Comparison of ENCODE assay signal across 18 cellular contexts in genomic region chr5:169561883-169562282, GRCh38. TPM values are rescaled to one million over a fixed set of nuclear protein-coding genes. Genes with fewer than 3 reads are reported as not detected.
DNase-seq lines count a peak whose midpoint lies in the region; ATAC-seq and TF ChIP-seq lines count a peak whose summit lies in the region.
"Had no signal": no experiment of that assay in that cellular context is flagged by ENCODE, and none has a peak within 500 bp of the region (broad histone marks: within the 10 kb centered on the region; RNA-seq: fewer than 3 reads in every experiment).

No MANE protein-coding gene starts in this region.

- peak overlapping the region; percentile 38 for H2AFZ ChIP-seq in parathyroid adenoma

- H3K36me3 ChIP-seq in adipocyte (ENCODE audit: control insufficient read depth, insufficient read depth, low read length, severe bottlenecking) (no peaks in the 10 kb centered on the region), parathyroid adenoma (ENCODE audit: control insufficient read depth, insufficient read depth, low read length) (no peaks in the 10 kb centered on the region), left lung (no peaks in the 10 kb centered on the region)

- peak overlapping the region; percentile 5 for H3K4me2 ChIP-seq in parathyroid adenoma (ENCODE audit: low read length)

- H3K4me3 Mint-ChIP-seq in immature natural killer cell: no peak overlapping the region
- H3K4me3 Mint-ChIP-seq: CD8-positive, alpha-beta memory T cell; HFFc6 had no signal

- peak overlapping the region; percentile 47 for H3K27ac ChIP-seq in parathyroid adenoma
- H3K27ac ChIP-seq in left lung: no peak overlapping the region

- TF ChIP-seq CTCF in parathyroid adenoma (IDR thresholded peaks at IDR 0.05) (no peak), left lung (IDR thresholded peaks at IDR 0.05) (no peak)

- H3K27me3 Mint-ChIP-seq in immature natural killer cell (ENCODE audit: low read depth in 3 of 3): peaks cover 10 to 11% (median 11%) of the 10 kb centered on the region in 3 donors

- H3K4me1 Mint-ChIP-seq in immature natural killer cell: no peaks in the 10 kb centered on the region
- H3K4me1 Mint-ChIP-seq: CD8-positive, alpha-beta memory T cell had no signal

- H3K27me3 ChIP-seq in adipocyte (replicated peaks; ENCODE audit: control insufficient read depth, insufficient read depth, low read length) (no peaks in the 10 kb centered on the region), parathyroid adenoma (ENCODE audit: control insufficient read depth, insufficient read depth, low read length) (no peaks in the 10 kb centered on the region), left lung (peaks cover 0 to 27% of the 10 kb centered on the region in 2 donors)

- no peak for ATAC-seq in left lung

- intact Hi-C loops in left lung (cut with DNase I): no loop called here

- DNase-seq in GM03348 (ENCODE audit: low spot score) (peak; percentile 14), adipocyte (ENCODE audit: low read depth) (peak; percentile 89), fibroblast of the conjunctiva (ENCODE audit: low read depth) (peak; percentile 76), immature natural killer cell (no peak), NCI-H1417 (lab: John Stamatoyannopoulos, UW) (no peak), left lung (no peak)
- DNase-seq: ACHN; C1 segment of cervical spinal cord; CD8-positive, alpha-beta memory T cell; HFFc6; KG1; NCI-H187; NCI-H2107; NCI-H226; NCI-H524; NCI-H82; SIG-M5 had no signal

- H3K79me2 ChIP-seq in parathyroid adenoma: no peaks in the 10 kb centered on the region

- H3K9me3 Mint-ChIP-seq in immature natural killer cell: peaks cover 0 to 5% (median 2%) of the 10 kb centered on the region in 6 donors

- H3K36me3 Mint-ChIP-seq in immature natural killer cell: no peaks in the 10 kb centered on the region
- H3K36me3 Mint-ChIP-seq: CD8-positive, alpha-beta memory T cell had no signal

- no peak overlapping the region for H3K27ac Mint-ChIP-seq in immature natural killer cell
- H3K27ac Mint-ChIP-seq: CD8-positive, alpha-beta memory T cell; HFFc6 had no signal

- H3K9me3 ChIP-seq in adipocyte (ENCODE audit: control insufficient read depth, low read length) (peaks cover 28% of the 10 kb centered on the region), parathyroid adenoma (ENCODE audit: control insufficient read depth, low read length) (no peaks in the 10 kb centered on the region), left lung (peaks cover 0 to 10% of the 10 kb centered on the region in 2 donors)

- H3K4me1 ChIP-seq in adipocyte (ENCODE audit: control insufficient read depth, insufficient read depth, low read length) (peaks cover 21% of the 10 kb centered on the region), parathyroid adenoma (peaks cover 17% of the 10 kb centered on the region), left lung (no peaks in the 10 kb centered on the region)

- peak overlapping the region; percentile 65 for H3K9ac ChIP-seq in adipocyte (ENCODE audit: low read length)
- H3K9ac ChIP-seq in parathyroid adenoma: no peak overlapping the region

- H3K4me3 ChIP-seq in adipocyte (ENCODE audit: low read length) (no peak overlapping the region), parathyroid adenoma (ENCODE audit: low read depth, low read length) (no peak overlapping the region), left lung (no peak overlapping the region)

RNA-seq across cellular contexts. Expression of gene SPDL1, which starts 21.7 kb away (rescaled TPM):
- polyA plus RNA-seq in immature natural killer cell: 10 to 100 TPM in 1 of 3 donors, 1 to 10 TPM in 1, not detected in 1; 5.6 to 15.1 TPM
- total RNA-seq in left lung: 1 to 10 TPM; 6.4 to 9.3 TPM

Comparison
In these comparisons a context has a peak if more than half of its experiments do, and no peak if none do; other contexts are left out.
1. DNase-seq: peak in GM03348 (single experiment), adipocyte (single experiment) and fibroblast of the conjunctiva (single experiment); none in immature natural killer cell (0 of 3), NCI-H1417 (0 of 3) and left lung (0 of 2).